Comparison of ENCODE assay signal across 10 cellular contexts in genomic region chr7:28684729-28685211, GRCh38.
DNase-seq lines count a peak whose midpoint lies in the region; ATAC-seq and TF ChIP-seq lines count a peak whose summit lies in the region.
"Had no signal": no experiment of that assay in that cellular context is flagged by ENCODE, and none has a peak within 500 bp of the region (broad histone marks: within the 10 kb centered on the region; RNA-seq: fewer than 3 reads in every experiment).

No MANE protein-coding gene starts in this region.

- in situ Hi-C loops in GM13976 (cut with MboI; ENCODE audit: low sequenced_read_pairs, unreplicated experiment) = no loop called here

- H3K27ac ChIP-seq in cingulate gyrus (ENCODE audit: low read depth, low read length) (peak overlapping the region; percentile 88), osteoblast (ENCODE audit: low read depth, low read length) (peak overlapping the region; percentile 86)

- no peak overlapping the region for H2AFZ ChIP-seq in osteoblast (ENCODE audit: low read length)

- H3K79me2 ChIP-seq in osteoblast (ENCODE audit: insufficient read depth, low read length) = peaks cover 10% of the 10 kb centered on the region

- no peaks in the 10 kb centered on the region for H3K9me3 ChIP-seq in osteoblast (ENCODE audit: low read depth, low read length)
- H3K9me3 ChIP-seq: Caco-2 had no signal

- ATAC-seq in HG03565 (IDR thresholded peaks at IDR 0.05; ENCODE audit: unreplicated experiment) = no peak

- H3K36me3 ChIP-seq in osteoblast (ENCODE audit: insufficient read depth, low read length) = no peaks in the 10 kb centered on the region

- TF ChIP-seq CTCF in GM13976 (IDR thresholded peaks at IDR 0.05; ENCODE audit: borderline replicate concordance, control extremely low read depth, extremely low read depth, insufficient read depth, missing control alignments) = no peak
- no peak for TF ChIP-seq CTCF in osteoblast (IDR thresholded peaks at IDR 0.05; ENCODE audit: extremely low read depth, low read depth, low read length)

- DNase-seq in GM13976 (ENCODE audit: low spot score) (peak; percentile 35), KG1 (lab: John Stamatoyannopoulos, UW) (peak; percentile 15), osteoblast (ENCODE audit: insufficient read length, low spot score, missing footprints) (no peak), LoVo (ENCODE audit: low spot score) (no peak), HuH-7 (ENCODE audit: low spot score) (no peak), SW480 (ENCODE audit: low spot score) (no peak)
- DNase-seq: Caco-2, NCI-H2081 treated with DMSO at 0.1 percent for 48 hours had no signal

- H3K4me2 ChIP-seq in osteoblast (ENCODE audit: insufficient read depth, low read length) = peak overlapping the region; percentile 85

- H3K4me1 ChIP-seq in osteoblast (ENCODE audit: insufficient read depth, low read length) = peaks cover 26% of the 10 kb centered on the region
- H3K4me1 ChIP-seq: Caco-2 had no signal

- no peaks in the 10 kb centered on the region for H3K27me3 ChIP-seq in osteoblast (ENCODE audit: insufficient read depth, low read length)

- H3K4me3 ChIP-seq in osteoblast (ENCODE audit: insufficient read depth, low read length) = no peak overlapping the region

- H4K20me1 ChIP-seq in osteoblast (ENCODE audit: insufficient read depth, low read length) = no peaks in the 10 kb centered on the region

Comparison
In these comparisons a context has a peak if more than half of its experiments do, and no peak if none do; other contexts are left out.
1. DNase-seq: peak in GM13976 (single experiment) and KG1 (single experiment); none in osteoblast (single experiment), LoVo (single experiment), HuH-7 (single experiment) and SW480 (single experiment).